ENCODE assay signal across 23 cellular contexts in genomic region chr17:61514491-61514890, GRCh38.
"Had no signal": no experiment of that assay in that cellular context is flagged by ENCODE, and none has a peak within 500 bp of the region (broad histone marks: within the 10 kb centered on the region; RNA-seq: fewer than 3 reads in every experiment).

No MANE protein-coding gene starts in this region.

- DNase-seq: MG63, NCI-H1092 treated with DMSO at 0.1 percent for 48 hours, NCI-H1436, NCI-H187, NCI-H2029, NCI-H2081 treated with DMSO at 0.1 percent for 48 hours, NCI-H2171, NCI-H226, NCI-H446, NCI-H510A, NCI-H524 treated with DMSO at 0.1 percent for 48 hours, NCI-H69, NCI-H774, Right ventricle myocardium superior, RPMI8226, SIG-M5 had no signal

- H3K36me3 ChIP-seq: MG63, SJSA1 had no signal

- FAIRE-seq: HTR-8/SVneo, K562, RCC 7860 had no signal

- H3K4me3 ChIP-seq: K562, MG63, SJSA1, SK-N-MC had no signal

- H3K36me3 Mint-ChIP-seq: IgD-negative memory B cell had no signal

- H3K4me1 ChIP-seq: SJSA1 had no signal

- H3K9me3 Mint-ChIP-seq: IgD-negative memory B cell had no signal

- H3K27ac ChIP-seq: HL-60, SJSA1, SK-N-MC had no signal

- ATAC-seq: K562 had no signal

- H3K27me3 ChIP-seq: SJSA1 had no signal

- H3K4me3 Mint-ChIP-seq: IgD-negative memory B cell had no signal

- H3K27ac Mint-ChIP-seq: IgD-negative memory B cell had no signal

- H3K4me1 Mint-ChIP-seq: IgD-negative memory B cell had no signal

- H3K9me3 ChIP-seq: MG63, SJSA1 had no signal
